In genomic region chr18:3612315-3612714, GRCh38 we compare ENCODE assay signal across 19 cellular contexts.
A peak's percentile ranks its signal among the peaks of the same experiment; 100 is the strongest.
DNase-seq lines count a peak whose midpoint lies in the region; ATAC-seq, FAIRE-seq and TF ChIP-seq lines count a peak whose summit lies in the region.
"Had no signal": no experiment of that assay in that cellular context is flagged by ENCODE, and none has a peak within 500 bp of the region (broad histone marks: within the 10 kb centered on the region; RNA-seq: fewer than 3 reads in every experiment).

No MANE protein-coding gene starts in this region.

- H3K27ac ChIP-seq in GM12878 (ENCODE audit: control insufficient read depth, insufficient read depth) = no peak overlapping the region
- H3K27ac ChIP-seq: epithelial cell of prostate, left lung had no signal

- H3K4me2 ChIP-seq in GM12878 (ENCODE audit: control insufficient read depth, insufficient read depth) = no peak overlapping the region

- no peaks in the 10 kb centered on the region for H3K27me3 ChIP-seq in GM12878 (replicated peaks in 1 of 2; ENCODE audit: control insufficient read depth in 2 of 2, insufficient read depth in 2 of 2, low read length in 1 of 2)
- H3K27me3 ChIP-seq: left lung had no signal

- H3K27ac Mint-ChIP-seq in Calu3 (ENCODE audit: unreplicated experiment) (peak overlapping the region; percentile 20), nephron (peak overlapping the region; percentile 79 to 89 (median 87))
- H3K27ac Mint-ChIP-seq: activated naive CD8-positive, alpha-beta T cell treated with anti-CD3 and anti-CD28 coated beads, Interleukin-2, amount 10 ng/mL, durations not matched to agents 7 days and 5 days had no signal

- H3K9me3 ChIP-seq in GM12878 (replicated peaks; ENCODE audit: control insufficient read depth, insufficient read depth, low read length) = no peaks in the 10 kb centered on the region
- H3K9me3 ChIP-seq: left lung had no signal

- TF ChIP-seq POLR2A in GM12878 (IDR thresholded peaks at IDR 0.05; ENCODE audit: low read depth, low read length) = no peak

- ATAC-seq in GM12878 (no peak; the same call in 2 of the 3 replicates), HG02610 (IDR thresholded peaks at IDR 0.05; ENCODE audit: unreplicated experiment) (no peak), HG03039 (IDR thresholded peaks at IDR 0.05; ENCODE audit: unreplicated experiment) (no peak)
- ATAC-seq: left lung; naive thymus-derived CD8-positive, alpha-beta T cell had no signal

- SMC1A ChIA-PET in GM12878 (lab: Charles Lee; ENCODE audit: uncharacterized antibody, unreplicated experiment) = interaction anchor here (1.8 kb wide), 1 partner anchor 9 kb away, joined by 8 read pairs; no protein-coding TSS in a partner anchor

- H3K4me3 Mint-ChIP-seq in Calu3 (ENCODE audit: low read depth, unreplicated experiment) = no peak overlapping the region
- H3K4me3 Mint-ChIP-seq in nephron = no peak overlapping the region
- H3K4me3 Mint-ChIP-seq: activated naive CD8-positive, alpha-beta T cell treated with anti-CD3 and anti-CD28 coated beads, Interleukin-2, amount 10 ng/mL, durations not matched to agents 7 days and 5 days; CD8-positive, alpha-beta memory T cell; central memory CD8-positive, alpha-beta T cell; GM23338; naive thymus-derived CD8-positive, alpha-beta T cell had no signal

- no peak for FAIRE-seq in GM12878 (lab: Jason Lieb, UNC)

- peaks cover 29% of the 10 kb centered on the region for H3K4me1 Mint-ChIP-seq in Calu3 (ENCODE audit: low read depth, unreplicated experiment)
- H3K4me1 Mint-ChIP-seq in nephron = peaks cover 36% of the 10 kb centered on the region

- no peaks in the 10 kb centered on the region for H3K4me1 ChIP-seq in GM12878 (ENCODE audit: control insufficient read depth, insufficient read depth, low read length)
- H3K4me1 ChIP-seq: left lung had no signal

- POLR2A ChIA-PET in GM12878 (lab: Charles Lee) = interaction anchor here (0.9 kb wide), 1 partner anchor 66 kb away, joined by 3 read pairs; no protein-coding TSS in a partner anchor

- RAD21 ChIA-PET in GM12878 (lab: Charles Lee; ENCODE audit: unreplicated experiment) = no interaction called here

- no peak overlapping the region for H2AFZ ChIP-seq in GM12878 (ENCODE audit: control insufficient read depth, low read depth, low read length)
- H2AFZ ChIP-seq: GM23338 had no signal

- TF ChIP-seq EP300 in GM12878 (IDR thresholded peaks at IDR 0.05; ENCODE audit: borderline replicate concordance in 1 of 2, control insufficient read depth in 1 of 2, low read depth in 2 of 2, low read length in 2 of 2) = no peak

- H3K36me3 Mint-ChIP-seq in Calu3 (ENCODE audit: insufficient read depth, unreplicated experiment) = peaks cover 39% of the 10 kb centered on the region
- H3K36me3 Mint-ChIP-seq in nephron (ENCODE audit: low read depth) = no peaks in the 10 kb centered on the region
- H3K36me3 Mint-ChIP-seq: CD8-positive, alpha-beta memory T cell; naive thymus-derived CD8-positive, alpha-beta T cell had no signal

- H4K20me1 ChIP-seq in GM12878 (ENCODE audit: control insufficient read depth, insufficient read depth) = no peaks in the 10 kb centered on the region

- no peak overlapping the region for H3K9ac ChIP-seq in GM12878 (ENCODE audit: control insufficient read depth, insufficient read depth, low read length)

- H3K36me3 ChIP-seq in GM12878 (ENCODE audit: control insufficient read depth in 2 of 2, insufficient read depth in 2 of 2, low read length in 1 of 2) = no peaks in the 10 kb centered on the region; a peak in 1 of 4 replicates
- H3K36me3 ChIP-seq: left lung had no signal

- TF ChIP-seq RAD21 in GM12878 (IDR thresholded peaks at IDR 0.05; ENCODE audit: insufficient read depth, low read depth, low read length) = no peak

- H3K9me3 Mint-ChIP-seq in Calu3 (ENCODE audit: low read depth, unreplicated experiment) (no peaks in the 10 kb centered on the region), nephron (no peaks in the 10 kb centered on the region)
- H3K9me3 Mint-ChIP-seq: CD8-positive, alpha-beta memory T cell; central memory CD8-positive, alpha-beta T cell; GM23338; naive thymus-derived CD8-positive, alpha-beta T cell had no signal

- no TSS peak for BruUV-seq in Calu3 (replicated peaks; lab: Mats Ljungman, UMichigan)
- no TSS peak for BruUV-seq in GM12878 (replicated peaks; lab: Mats Ljungman, UMichigan)

- in situ Hi-C loops in GM12878 (cut with MboI) = no loop called here

- no peak for TF ChIP-seq CTCF in Calu3 (IDR thresholded peaks at IDR 0.05; ENCODE audit: unreplicated experiment)
- no peak for TF ChIP-seq CTCF in GM12878 (IDR thresholded peaks at IDR 0.05 in 2 of 3, conservative IDR thresholded peaks at IDR 0.05 in 1 of 3; ENCODE audit: control insufficient read depth in 2 of 3, extremely low read depth in 1 of 3, insufficient read depth in 1 of 3, low read depth in 3 of 3, low read length in 3 of 3)
- no peak for TF ChIP-seq CTCF in nephron (IDR thresholded peaks at IDR 0.05; ENCODE audit: unreplicated experiment in 3 of 3)

- 12% methylated on average over 5 of the region's 5 CpGs for WGBS in GM12878 (ENCODE audit: insufficient coverage, insufficient replicate concordance, low lambda C conversion rate, missing lambda C conversion rate)

- no peak overlapping the region for H3K4me3 ChIP-seq in GM12878
- H3K4me3 ChIP-seq: GM23338, left lung had no signal

- H3K27me3 Mint-ChIP-seq in Calu3 (ENCODE audit: unreplicated experiment) (no peaks in the 10 kb centered on the region), nephron (ENCODE audit: low read depth) (no peaks in the 10 kb centered on the region)
- H3K27me3 Mint-ChIP-seq: activated naive CD8-positive, alpha-beta T cell treated with anti-CD3 and anti-CD28 coated beads, Interleukin-2, amount 10 ng/mL, durations not matched to agents 7 days and 5 days; CD8-positive, alpha-beta memory T cell; central memory CD8-positive, alpha-beta T cell had no signal

- H3K79me2 ChIP-seq in GM12878 (ENCODE audit: control insufficient read depth, insufficient read depth, low read length) = no peaks in the 10 kb centered on the region

- intact Hi-C loops in Calu3 (cut with micrococcal nuclease; ENCODE audit: unreplicated experiment) (no loop called here), GM12878 (cut with micrococcal nuclease; ENCODE audit: unreplicated experiment) (no loop called here)

- CTCF ChIA-PET in Calu3 (lab: Charles Lee) = no interaction called here
- CTCF ChIA-PET in GM12878 (lab: Yijun Ruan, JAX) = interaction anchor here (1.6 kb wide), 1 partner anchor 18 kb away, joined by 7 read pairs; no protein-coding TSS in a partner anchor

- DNase-seq in DMS53 (lab: John Stamatoyannopoulos, UW) (peak; percentile 62), DMS53 treated with DMSO at 0.1 percent for 48 hours (lab: John Stamatoyannopoulos, UW; ENCODE audit: unreplicated experiment) (no peak), Calu3 (no peak), GM12878 (ENCODE audit: low read depth, low spot score) (no peak), ecto neural progenitor cell (ENCODE audit: low spot score) (no peak)
- DNase-seq: 8988T; activated naive CD8-positive, alpha-beta T cell treated with anti-CD3 and anti-CD28 coated beads, Interleukin-2, amount 10 ng/mL, durations not matched to agents 7 days and 5 days; CD8-positive, alpha-beta memory T cell; left lung; naive thymus-derived CD8-positive, alpha-beta T cell; NCI-H1092 treated with DMSO at 0.1 percent for 48 hours; NCI-H524 treated with DMSO at 0.1 percent for 48 hours; Right ventricle myocardium superior had no signal

TF ChIP-seq in GM12878, 131 proteins besides CTCF, POLR2A, EP300 and RAD21:
- TF ChIP-seq BMI1 (IDR thresholded peaks at IDR 0.05; ENCODE audit: borderline replicate concordance) = peak; percentile 65
- no peak for TF ChIP-seq CEBPZ (IDR thresholded peaks at IDR 0.05; ENCODE audit: low read depth, low read length)
